10 cellular contexts compared by ENCODE assay signal in the genomic region with DNA sequence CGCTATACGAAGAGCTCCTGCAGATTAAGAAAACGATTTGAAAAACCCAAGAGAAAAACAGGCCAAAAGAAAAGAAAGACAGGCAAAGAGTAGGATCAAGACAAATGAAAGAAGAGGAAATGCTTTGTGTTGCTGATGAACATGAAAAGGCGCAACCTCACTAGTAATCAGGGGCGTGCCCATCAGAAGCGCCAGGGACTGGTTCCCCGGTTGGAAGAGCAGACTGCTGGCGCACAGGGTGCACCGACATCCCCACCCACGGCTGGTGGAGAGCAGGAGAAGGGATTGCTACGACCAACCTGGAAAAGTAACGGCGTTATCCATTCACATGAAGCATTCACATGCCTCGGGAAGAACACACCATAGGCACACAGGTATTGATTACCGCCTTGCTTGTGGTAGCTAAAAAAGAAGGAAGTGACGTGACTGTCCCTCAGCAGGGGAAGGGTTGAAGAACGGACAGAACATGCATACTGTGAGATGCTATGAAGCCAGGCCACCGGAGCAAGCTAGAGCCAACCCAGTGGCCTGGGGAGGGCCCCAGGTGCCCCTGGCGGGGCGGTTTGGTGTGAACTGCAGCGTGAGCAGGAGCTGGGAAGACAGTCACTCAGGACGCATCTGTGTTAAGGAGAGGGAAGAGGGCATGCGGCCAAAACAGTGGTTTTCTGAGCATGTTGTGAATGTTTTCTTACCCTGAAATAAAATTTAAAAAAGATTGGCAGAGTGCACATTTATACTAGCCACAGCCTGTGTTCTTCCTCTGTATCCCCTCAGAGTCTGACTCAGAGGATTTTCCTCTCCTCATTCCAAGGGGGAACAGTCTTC. TPM values are rescaled to one million over a fixed set of nuclear protein-coding genes. Genes with fewer than 3 reads are reported as not detected.
DNase-seq lines count a peak whose midpoint lies in the region; TF ChIP-seq lines count a peak whose summit lies in the region.
"Had no signal": no experiment of that assay in that cellular context is flagged by ENCODE, and none has a peak within 500 bp of the region (broad histone marks: within the 10 kb centered on the region; RNA-seq: fewer than 3 reads in every experiment).

No MANE protein-coding gene starts in this region.

- H3K4me3 ChIP-seq in HUES6 (ENCODE audit: low read depth, low read length) (peak overlapping the region; percentile 52), endodermal cell (ENCODE audit: low read length) (no peak overlapping the region), skeletal muscle satellite cell (ENCODE audit: low read length) (no peak overlapping the region)
- H3K4me3 ChIP-seq: SJSA1 had no signal

- peaks cover 4% of the 10 kb centered on the region for H3K36me3 Mint-ChIP-seq in endodermal cell (ENCODE audit: low read depth)

- H3K36me3 ChIP-seq in HUES6 (ENCODE audit: control insufficient read depth, insufficient read depth, low read length) (no peaks in the 10 kb centered on the region), endodermal cell (ENCODE audit: control insufficient read depth, insufficient read depth, low read length) (peaks cover 29% of the 10 kb centered on the region), skeletal muscle satellite cell (ENCODE audit: insufficient read depth, low read length) (no peaks in the 10 kb centered on the region)

- 75 to 79% methylated on average over 22 to 23 of the region's 23 CpGs for WGBS in endodermal cell (ENCODE audit: insufficient coverage in 1 of 2, insufficient read length in 1 of 2), 2 experiments

- peak overlapping the region; percentile 32 for H3K27ac ChIP-seq in HUES6 (ENCODE audit: low read depth, low read length)
- no peak overlapping the region for H3K27ac ChIP-seq in endodermal cell (ENCODE audit: low read depth, low read length)
- H3K27ac ChIP-seq: SJSA1 had no signal

- no peaks in the 10 kb centered on the region for H3K9me3 Mint-ChIP-seq in endodermal cell

- no peaks in the 10 kb centered on the region for H3K27me3 Mint-ChIP-seq in endodermal cell (ENCODE audit: insufficient read depth)

- no peak overlapping the region for H3K27ac Mint-ChIP-seq in endodermal cell

- peak overlapping the region; percentile 64 for H3K4me2 ChIP-seq in skeletal muscle satellite cell (ENCODE audit: low read length)

- DNase-seq in endodermal cell (peak; percentile 82), NCI-H146 treated with DMSO at 0.1 percent for 48 hours (lab: John Stamatoyannopoulos, UW; ENCODE audit: unreplicated experiment) (no peak), DMS153 (lab: John Stamatoyannopoulos, UW) (no peak)
- DNase-seq: activated CD4-positive, CD25-positive, alpha-beta regulatory T cell; activated effector memory CD4-positive, alpha-beta T cell treated with anti-CD3 and anti-CD28 coated beads, Interleukin-2, amount 50 U/mL, for 16 hours; cortex of kidney; NCI-H526 treated with DMSO at 0.1 percent for 48 hours had no signal

- H3K27me3 ChIP-seq in HUES6 (ENCODE audit: control insufficient read depth, insufficient read depth, low read length) = no peaks in the 10 kb centered on the region
- no peaks in the 10 kb centered on the region for H3K27me3 ChIP-seq in endodermal cell (ENCODE audit: control insufficient read depth, insufficient read depth, low read length, poor library complexity, severe bottlenecking)
- no peaks in the 10 kb centered on the region for H3K27me3 ChIP-seq in skeletal muscle satellite cell (ENCODE audit: control insufficient read depth, insufficient read depth, low read length)
- H3K27me3 ChIP-seq: SJSA1 had no signal

- H3K9me3 ChIP-seq in HUES6 (ENCODE audit: control insufficient read depth, insufficient read depth, low read depth, low read length) (no peaks in the 10 kb centered on the region), endodermal cell (ENCODE audit: control insufficient read depth, low read length) (no peaks in the 10 kb centered on the region), skeletal muscle satellite cell (replicated peaks; ENCODE audit: low read length) (no peaks in the 10 kb centered on the region)
- H3K9me3 ChIP-seq: SJSA1 had no signal

- peaks cover 53% of the 10 kb centered on the region for H3K4me1 ChIP-seq in HUES6 (ENCODE audit: control insufficient read depth, insufficient read depth, low read length)
- no peaks in the 10 kb centered on the region for H3K4me1 ChIP-seq in endodermal cell (ENCODE audit: control insufficient read depth, insufficient read depth, low read length)
- H3K4me1 ChIP-seq in skeletal muscle satellite cell (ENCODE audit: control insufficient read depth, insufficient read depth, low read length) = peaks cover 26% of the 10 kb centered on the region

- H3K9ac ChIP-seq in HUES6 (ENCODE audit: low read length) (peak overlapping the region; percentile 73), endodermal cell (ENCODE audit: extremely low read depth, low read length, poor library complexity, severe bottlenecking) (no peak overlapping the region), skeletal muscle satellite cell (ENCODE audit: low read depth, low read length) (peak overlapping the region; percentile 22)

- H3K4me3 Mint-ChIP-seq in endodermal cell = peak overlapping the region; percentile 13

- peaks cover 15% of the 10 kb centered on the region for H3K4me1 Mint-ChIP-seq in endodermal cell

- TF ChIP-seq CTCF in endodermal cell (conservative IDR thresholded peaks at IDR 0.05) = no peak

RNA-seq across cellular contexts. Expression of a gene that starts 18.3 kb away (rescaled TPM):
- 100 to 1,000 TPM; 113 to 116 TPM for total RNA-seq in endodermal cell
- polyA plus RNA-seq in endodermal cell (2013, experiment 1 of 2) = 65.6 TPM
- polyA plus RNA-seq in endodermal cell (2013, experiment 2 of 2) = 64.1 TPM
- total RNA-seq in skeletal muscle satellite cell (2012; rRNA removed) = 60.1 and 66.2 TPM in 2 replicates

RNA-seq across cellular contexts. Expression of a gene that starts 21.3 kb away (rescaled TPM):
- 10 to 100 TPM; 48.1 to 52.6 TPM for total RNA-seq in endodermal cell
- polyA plus RNA-seq in endodermal cell (2013, experiment 1 of 2) = 42.7 TPM
- polyA plus RNA-seq in endodermal cell (2013, experiment 2 of 2) = 41.2 TPM
- total RNA-seq in skeletal muscle satellite cell (2012; rRNA removed) = 18.8 and 25.1 TPM in 2 replicates

RNA-seq across cellular contexts. Expression of a gene that starts 24.0 kb away (rescaled TPM):
- total RNA-seq in endodermal cell = 10 to 100 TPM; 64.0 to 71.0 TPM
- 62.8 TPM for polyA plus RNA-seq in endodermal cell (2013, experiment 1 of 2)
- polyA plus RNA-seq in endodermal cell (2013, experiment 2 of 2) = 53.4 TPM
- 58.3 and 85.2 TPM in 2 replicates for total RNA-seq in skeletal muscle satellite cell (2012; rRNA removed)

RNA-seq across cellular contexts. Expression of a gene that starts 45.2 kb away (rescaled TPM):
- total RNA-seq in endodermal cell = 100 to 1,000 TPM; 265 to 284 TPM
- polyA plus RNA-seq in endodermal cell (2013, experiment 1 of 2) = 88.2 TPM
- 83.1 TPM for polyA plus RNA-seq in endodermal cell (2013, experiment 2 of 2)
- total RNA-seq in skeletal muscle satellite cell (2012; rRNA removed) = 54.8 and 77.8 TPM in 2 replicates

RNA-seq across cellular contexts. Expression of a gene that starts 46.9 kb away (rescaled TPM):
- total RNA-seq in endodermal cell = 10 to 100 TPM; 22.2 to 25.2 TPM
- polyA plus RNA-seq in endodermal cell (2013, experiment 1 of 2) = 22.0 TPM
- polyA plus RNA-seq in endodermal cell (2013, experiment 2 of 2) = 18.7 TPM
- total RNA-seq in skeletal muscle satellite cell (2012; rRNA removed) = 15.7 and 18.1 TPM in 2 replicates
